Comparison of ENCODE assay signal across 1 cellular context in the genomic region with DNA sequence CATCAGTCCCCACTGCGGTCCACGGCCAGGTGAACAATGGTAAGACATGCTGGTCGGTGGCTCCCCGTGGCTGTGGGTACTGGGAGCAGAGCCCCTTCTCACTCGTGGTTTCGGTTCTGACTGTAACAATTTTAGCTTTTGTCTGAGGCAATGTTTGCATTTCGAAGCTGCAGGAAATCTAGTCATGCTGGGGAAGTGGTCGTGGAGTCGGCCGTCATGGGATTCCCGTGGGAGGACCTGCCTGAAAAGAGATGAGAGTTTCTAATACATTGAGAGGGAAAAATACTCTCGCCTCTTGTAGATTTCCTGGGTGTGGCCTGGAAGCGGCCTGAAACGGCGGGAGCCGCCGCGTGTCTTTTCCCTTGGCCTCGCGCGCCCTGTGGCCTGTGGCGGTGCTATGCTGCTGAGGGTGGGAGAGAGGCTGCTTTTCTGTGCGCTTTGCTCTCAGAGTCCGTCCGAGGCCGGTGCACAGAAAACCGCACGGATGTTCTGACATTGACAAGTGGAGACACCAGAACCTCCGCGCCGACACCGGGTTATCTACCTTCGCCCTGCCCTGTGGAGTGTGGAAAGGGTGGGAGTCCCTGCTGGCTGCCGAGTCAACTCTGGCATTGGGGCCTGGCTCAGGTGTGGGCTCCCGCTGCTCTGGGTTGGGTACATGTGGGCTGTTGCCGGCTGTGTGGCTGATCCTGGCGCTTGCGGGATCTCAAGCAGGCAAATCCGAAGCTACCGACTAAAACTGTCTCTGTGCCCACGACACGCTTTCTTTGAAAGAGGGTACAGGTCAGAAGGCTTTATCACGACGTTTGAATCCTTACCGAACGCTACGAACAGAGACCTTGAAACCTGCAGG.
A peak's percentile ranks its signal among the peaks of the same experiment; 100 is the strongest.
TF ChIP-seq lines count a peak whose summit lies in the region.

No MANE protein-coding gene starts in this region.

TF ChIP-seq in HepG2, 621 proteins besides CTCF, POLR2A, EP300 and RAD21 (continued from another document):
- TF ChIP-seq, protein P1, sequence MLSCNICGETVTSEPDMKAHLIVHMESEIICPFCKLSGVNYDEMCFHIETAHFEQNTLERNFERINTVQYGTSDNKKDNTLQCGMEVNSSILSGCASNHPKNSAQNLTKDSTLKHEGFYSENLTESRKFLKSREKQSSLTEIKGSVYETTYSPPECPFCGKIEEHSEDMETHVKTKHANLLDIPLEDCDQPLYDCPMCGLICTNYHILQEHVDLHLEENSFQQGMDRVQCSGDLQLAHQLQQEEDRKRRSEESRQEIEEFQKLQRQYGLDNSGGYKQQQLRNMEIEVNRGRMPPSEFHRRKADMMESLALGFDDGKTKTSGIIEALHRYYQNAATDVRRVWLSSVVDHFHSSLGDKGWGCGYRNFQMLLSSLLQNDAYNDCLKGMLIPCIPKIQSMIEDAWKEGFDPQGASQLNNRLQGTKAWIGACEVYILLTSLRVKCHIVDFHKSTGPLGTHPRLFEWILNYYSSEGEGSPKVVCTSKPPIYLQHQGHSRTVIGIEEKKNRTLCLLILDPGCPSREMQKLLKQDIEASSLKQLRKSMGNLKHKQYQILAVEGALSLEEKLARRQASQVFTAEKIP (CRISPR knock-in tag; IDR thresholded peaks at IDR 0.05; ENCODE audit: borderline replicate concordance) = no peak
- TF ChIP-seq, protein P2, sequence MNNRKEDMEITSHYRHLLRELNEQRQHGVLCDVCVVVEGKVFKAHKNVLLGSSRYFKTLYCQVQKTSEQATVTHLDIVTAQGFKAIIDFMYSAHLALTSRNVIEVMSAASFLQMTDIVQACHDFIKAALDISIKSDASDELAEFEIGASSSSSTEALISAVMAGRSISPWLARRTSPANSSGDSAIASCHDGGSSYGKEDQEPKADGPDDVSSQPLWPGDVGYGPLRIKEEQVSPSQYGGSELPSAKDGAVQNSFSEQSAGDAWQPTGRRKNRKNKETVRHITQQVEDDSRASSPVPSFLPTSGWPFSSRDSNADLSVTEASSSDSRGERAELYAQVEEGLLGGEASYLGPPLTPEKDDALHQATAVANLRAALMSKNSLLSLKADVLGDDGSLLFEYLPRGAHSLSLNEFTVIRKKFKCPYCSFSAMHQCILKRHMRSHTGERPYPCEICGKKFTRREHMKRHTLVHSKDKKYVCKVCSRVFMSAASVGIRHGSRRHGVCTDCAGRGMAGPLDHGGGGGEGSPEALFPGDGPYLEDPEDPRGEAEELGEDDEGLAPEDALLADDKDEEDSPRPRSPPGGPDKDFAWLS (CRISPR knock-in tag; IDR thresholded peaks at IDR 0.05; ENCODE audit: borderline replicate concordance) = no peak
- TF ChIP-seq, protein P3, sequence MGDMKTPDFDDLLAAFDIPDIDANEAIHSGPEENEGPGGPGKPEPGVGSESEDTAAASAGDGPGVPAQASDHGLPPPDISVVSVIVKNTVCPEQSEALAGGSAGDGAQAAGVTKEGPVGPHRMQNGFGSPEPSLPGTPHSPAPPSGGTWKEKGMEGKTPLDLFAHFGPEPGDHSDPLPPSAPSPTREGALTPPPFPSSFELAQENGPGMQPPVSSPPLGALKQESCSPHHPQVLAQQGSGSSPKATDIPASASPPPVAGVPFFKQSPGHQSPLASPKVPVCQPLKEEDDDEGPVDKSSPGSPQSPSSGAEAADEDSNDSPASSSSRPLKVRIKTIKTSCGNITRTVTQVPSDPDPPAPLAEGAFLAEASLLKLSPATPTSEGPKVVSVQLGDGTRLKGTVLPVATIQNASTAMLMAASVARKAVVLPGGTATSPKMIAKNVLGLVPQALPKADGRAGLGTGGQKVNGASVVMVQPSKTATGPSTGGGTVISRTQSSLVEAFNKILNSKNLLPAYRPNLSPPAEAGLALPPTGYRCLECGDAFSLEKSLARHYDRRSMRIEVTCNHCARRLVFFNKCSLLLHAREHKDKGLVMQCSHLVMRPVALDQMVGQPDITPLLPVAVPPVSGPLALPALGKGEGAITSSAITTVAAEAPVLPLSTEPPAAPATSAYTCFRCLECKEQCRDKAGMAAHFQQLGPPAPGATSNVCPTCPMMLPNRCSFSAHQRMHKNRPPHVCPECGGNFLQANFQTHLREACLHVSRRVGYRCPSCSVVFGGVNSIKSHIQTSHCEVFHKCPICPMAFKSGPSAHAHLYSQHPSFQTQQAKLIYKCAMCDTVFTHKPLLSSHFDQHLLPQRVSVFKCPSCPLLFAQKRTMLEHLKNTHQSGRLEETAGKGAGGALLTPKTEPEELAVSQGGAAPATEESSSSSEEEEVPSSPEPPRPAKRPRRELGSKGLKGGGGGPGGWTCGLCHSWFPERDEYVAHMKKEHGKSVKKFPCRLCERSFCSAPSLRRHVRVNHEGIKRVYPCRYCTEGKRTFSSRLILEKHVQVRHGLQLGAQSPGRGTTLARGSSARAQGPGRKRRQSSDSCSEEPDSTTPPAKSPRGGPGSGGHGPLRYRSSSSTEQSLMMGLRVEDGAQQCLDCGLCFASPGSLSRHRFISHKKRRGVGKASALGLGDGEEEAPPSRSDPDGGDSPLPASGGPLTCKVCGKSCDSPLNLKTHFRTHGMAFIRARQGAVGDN (CRISPR knock-in tag; IDR thresholded peaks at IDR 0.05) = peak; percentile 20; the same call in 1 of the 2 replicates
- TF ChIP-seq TBL1XR1 (IDR thresholded peaks at IDR 0.05; ENCODE audit: borderline replicate concordance, low read length, partially characterized antibody) (no peak), RBM39 (IDR thresholded peaks at IDR 0.05; ENCODE audit: low read depth, low read length, poor library complexity, severe bottlenecking) (peak; percentile 4), AGO2 (optimal IDR thresholded peaks at IDR 0.05; ENCODE audit: low read depth, low read length) (peak; percentile 85)
- TF ChIP-seq, protein P4, sequence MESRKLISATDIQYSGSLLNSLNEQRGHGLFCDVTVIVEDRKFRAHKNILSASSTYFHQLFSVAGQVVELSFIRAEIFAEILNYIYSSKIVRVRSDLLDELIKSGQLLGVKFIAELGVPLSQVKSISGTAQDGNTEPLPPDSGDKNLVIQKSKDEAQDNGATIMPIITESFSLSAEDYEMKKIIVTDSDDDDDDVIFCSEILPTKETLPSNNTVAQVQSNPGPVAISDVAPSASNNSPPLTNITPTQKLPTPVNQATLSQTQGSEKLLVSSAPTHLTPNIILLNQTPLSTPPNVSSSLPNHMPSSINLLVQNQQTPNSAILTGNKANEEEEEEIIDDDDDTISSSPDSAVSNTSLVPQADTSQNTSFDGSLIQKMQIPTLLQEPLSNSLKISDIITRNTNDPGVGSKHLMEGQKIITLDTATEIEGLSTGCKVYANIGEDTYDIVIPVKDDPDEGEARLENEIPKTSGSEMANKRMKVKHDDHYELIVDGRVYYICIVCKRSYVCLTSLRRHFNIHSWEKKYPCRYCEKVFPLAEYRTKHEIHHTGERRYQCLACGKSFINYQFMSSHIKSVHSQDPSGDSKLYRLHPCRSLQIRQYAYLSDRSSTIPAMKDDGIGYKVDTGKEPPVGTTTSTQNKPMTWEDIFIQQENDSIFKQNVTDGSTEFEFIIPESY (CRISPR knock-in tag; IDR thresholded peaks at IDR 0.05) = peak; percentile 79
- TF ChIP-seq, protein P5, sequence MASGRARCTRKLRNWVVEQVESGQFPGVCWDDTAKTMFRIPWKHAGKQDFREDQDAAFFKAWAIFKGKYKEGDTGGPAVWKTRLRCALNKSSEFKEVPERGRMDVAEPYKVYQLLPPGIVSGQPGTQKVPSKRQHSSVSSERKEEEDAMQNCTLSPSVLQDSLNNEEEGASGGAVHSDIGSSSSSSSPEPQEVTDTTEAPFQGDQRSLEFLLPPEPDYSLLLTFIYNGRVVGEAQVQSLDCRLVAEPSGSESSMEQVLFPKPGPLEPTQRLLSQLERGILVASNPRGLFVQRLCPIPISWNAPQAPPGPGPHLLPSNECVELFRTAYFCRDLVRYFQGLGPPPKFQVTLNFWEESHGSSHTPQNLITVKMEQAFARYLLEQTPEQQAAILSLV (CRISPR knock-in tag; IDR thresholded peaks at IDR 0.05; ENCODE audit: borderline replicate concordance) = no peak
